8 cellular contexts compared by ENCODE assay signal in genomic region chr11:124953753-124954624, GRCh38. TPM values are rescaled to one million over a fixed set of nuclear protein-coding genes. Genes with fewer than 3 reads are reported as not detected.
DNase-seq lines count a peak whose midpoint lies in the region; ATAC-seq and TF ChIP-seq lines count a peak whose summit lies in the region.

TSS of gene CCDC15 (plus strand) at chr11:124954202. CDS start at chr11:124954733, 531 bp downstream.

- H3K9me3 ChIP-seq in IMR-90 (ENCODE audit: control insufficient read depth, insufficient read depth, low read length) (no peaks in the 10 kb centered on the region), mucosa of stomach (ENCODE audit: control insufficient read depth, low read length) (no peaks in the 10 kb centered on the region)

- H2BK20ac ChIP-seq in IMR-90 (ENCODE audit: low read depth, low read length) = peak within 1 kb of the TSS; percentile 49; the same call in 1 of the 2 replicates

- H3K9me1 ChIP-seq in IMR-90 (ENCODE audit: insufficient read depth, low read length) = no peaks in the 10 kb centered on the region

- peak within 1 kb of the TSS; percentile 5; the same call in 1 of the 2 replicates for H3K18ac ChIP-seq in IMR-90 (ENCODE audit: low read depth, low read length)

- POLR2A ChIA-PET in IMR-90 (lab: Charles Lee; ENCODE audit: unreplicated experiment) = interaction anchor here (0.5 to 1.4 kb wide), 5 partner anchors 57 to 563 kb away, joined by 3 to 6 read pairs (median 3); partner anchors contain the start of gene ROBO4

- H3K4ac ChIP-seq in IMR-90 (ENCODE audit: low read depth, low read length) = peak within 1 kb of the TSS; percentile 93

- CTCF ChIA-PET in IMR-90 (lab: Yijun Ruan, JAX) = interaction anchor here (0.7 to 1.5 kb wide), 5 partner anchors 78 to 784 kb away, joined by 3 to 10 read pairs (median 4); no protein-coding TSS in a partner anchor

- peak within 1 kb of the TSS; percentile 84 for H3K23ac ChIP-seq in IMR-90 (ENCODE audit: low read depth, low read length)

- H3K27ac ChIP-seq in IMR-90 (ENCODE audit: insufficient read depth, low read length) = peak within 1 kb of the TSS; percentile 75

- peak within 1 kb of the TSS; percentile 30; the same call in 1 of the 3 replicates for H2BK15ac ChIP-seq in IMR-90 (ENCODE audit: low read depth, low read length)

- H3K56ac ChIP-seq in IMR-90 (ENCODE audit: extremely low read depth, insufficient read depth, low read length) = peak within 1 kb of the TSS; percentile 86

- H2BK120ac ChIP-seq in IMR-90 (ENCODE audit: low read depth, low read length) = peak within 1 kb of the TSS; percentile 78

- peak within 1 kb of the TSS; percentile 98 for H2AFZ ChIP-seq in IMR-90 (replicated peaks; ENCODE audit: low read length, poor library complexity)

- 1% methylated on average over 22 of the region's 54 CpGs; no CpG with 5 or more reads in 1 of the 2 experiments for WGBS in IMR-90 (ENCODE audit: extremely low coverage in 2 of 2, insufficient read length in 1 of 2), 2 experiments

- BruUV-seq in IMR-90 (replicated peaks; lab: Mats Ljungman, UMichigan) = no TSS peak

- H3K14ac ChIP-seq in IMR-90 (replicated peaks; ENCODE audit: low read depth, low read length) = peak within 1 kb of the TSS; percentile 94

- peak; percentile 92 for DNase-seq in DMS114 treated with DMSO at 0.1 percent for 48 hours (lab: John Stamatoyannopoulos, UW; ENCODE audit: unreplicated experiment)
- peak; percentile 97 for DNase-seq in IMR-90
- peak; percentile 99 for DNase-seq in OCI-M1 (lab: John Stamatoyannopoulos, UW)
- DNase-seq in activated T-cell treated with anti-CD3 and anti-CD28 coated beads, Interleukin-2, amount 50 U/mL, for 1 hour = peak; percentile 91
- peak; percentile 91 for DNase-seq in stimulated activated CD8-positive, alpha-beta memory T cell treated with anti-CD3 and anti-CD28 coated beads, Interleukin-7, amount 100 ng/mL, for 1 hour (ENCODE audit: low read depth in 2 of 2)

- H4K91ac ChIP-seq in IMR-90 (ENCODE audit: insufficient read depth, low read depth, low read length) = peak within 1 kb of the TSS; percentile 87

- H4K20me1 ChIP-seq in IMR-90 (ENCODE audit: insufficient read depth, low read length) = no peaks in the 10 kb centered on the region

- H2AK5ac ChIP-seq in IMR-90 (ENCODE audit: low read depth, low read length) = peak within 1 kb of the TSS; percentile 87

- peak within 1 kb of the TSS; percentile 81 for H3K9ac ChIP-seq in IMR-90 (ENCODE audit: low read depth, low read length)
- peak within 1 kb of the TSS; percentile 69 for H3K9ac ChIP-seq in mucosa of stomach (ENCODE audit: low read length)

- H3K36me3 ChIP-seq in IMR-90 (ENCODE audit: control insufficient read depth, insufficient read depth, low read length) = no peaks in the 10 kb centered on the region
- H3K36me3 ChIP-seq in mucosa of stomach (ENCODE audit: control insufficient read depth, insufficient read depth, low read length) = no peaks in the 10 kb centered on the region

- in situ Hi-C loops in IMR-90 (cut with MboI; ENCODE audit: low sequenced_read_pairs) = loop anchor here (5.0 kb wide), 1 partner anchor 77 kb away; no protein-coding TSS in a partner anchor

- TF ChIP-seq POLR2A in IMR-90 (IDR thresholded peaks at IDR 0.05; ENCODE audit: low read depth, low read length) = peak; percentile 90

- TF ChIP-seq RAD21 in IMR-90 (IDR thresholded peaks at IDR 0.05; ENCODE audit: low read length) = peak; percentile 5; the same call in 1 of the 2 replicates

- H3K27me3 ChIP-seq in IMR-90 (ENCODE audit: control insufficient read depth, insufficient read depth, low read length) = no peaks in the 10 kb centered on the region
- H3K27me3 ChIP-seq in mucosa of stomach (ENCODE audit: control insufficient read depth, insufficient read depth, low read length) = peaks cover 6% of the 10 kb centered on the region

- H4K8ac ChIP-seq in IMR-90 (ENCODE audit: low read depth in 2 of 2, low read length in 2 of 2) = peak within 1 kb of the TSS; percentile 66 to 94

- peak within 1 kb of the TSS; percentile 60 for H3K4me3 ChIP-seq in IMR-90 (ENCODE audit: insufficient read depth, low read depth, low read length)
- peak within 1 kb of the TSS; percentile 56 for H3K4me3 ChIP-seq in mucosa of stomach (ENCODE audit: low read length)

- dilution Hi-C loops in IMR-90 (cut with HindIII; ENCODE audit: low sequenced_read_pairs, unreplicated experiment) = no loop called here

- peak; percentile 100 for ATAC-seq in GM21529 (IDR thresholded peaks at IDR 0.05; ENCODE audit: unreplicated experiment)
- ATAC-seq in IMR-90 (ENCODE audit: low read depth) = peak; percentile 99
- peak; percentile 100 for ATAC-seq in esophagus mucosa

- peaks cover 0 to 8% of the 10 kb centered on the region in 2 experiments; a peak in 2 of 4 replicates for H3K79me1 ChIP-seq in IMR-90 (ENCODE audit: low read depth in 1 of 2, low read length in 2 of 2)

- peak within 1 kb of the TSS; percentile 41 for H4K5ac ChIP-seq in IMR-90 (ENCODE audit: low read depth, low read length)

- H3K4me1 ChIP-seq in IMR-90 (ENCODE audit: control insufficient read depth, insufficient read depth, low read length) (peaks cover 2% of the 10 kb centered on the region; the same call in 1 of the 2 replicates), mucosa of stomach (ENCODE audit: control insufficient read depth, insufficient read depth, low read length) (peaks cover 7% of the 10 kb centered on the region)

- intact Hi-C loops in IMR-90 (cut with micrococcal nuclease) = loop anchor here (1.0 to 5.0 kb wide), 4 partner anchors 53 to 312 kb away; no protein-coding TSS in a partner anchor

- H2BK5ac ChIP-seq in IMR-90 (ENCODE audit: low read depth, low read length, poor library complexity, severe bottlenecking) = peak within 1 kb of the TSS; percentile 56

- TF ChIP-seq CTCF in IMR-90 (conservative IDR thresholded peaks at IDR 0.05; ENCODE audit: low read depth, low read length) = 0 out of 2 replicates have a peak, but pooled peaks have one; percentile 3

- peak within 1 kb of the TSS; percentile 84 for H2AK9ac ChIP-seq in IMR-90 (replicated peaks; ENCODE audit: low read depth, low read length, poor library complexity)

- peak within 1 kb of the TSS; percentile 77 for H3K4me2 ChIP-seq in IMR-90 (ENCODE audit: low read depth, low read length)

TF ChIP-seq in IMR-90, 13 proteins besides CTCF, POLR2A, EP300 and RAD21:
- TF ChIP-seq MXI1 (IDR thresholded peaks at IDR 0.05; ENCODE audit: borderline replicate concordance, low read depth, low read length) (peak; percentile 91; the same call in 1 of the 2 replicates), USF2 (IDR thresholded peaks at IDR 0.05; ENCODE audit: low read depth, low read length) (peak; percentile 69; the same call in 1 of the 2 replicates), BHLHE40 (IDR thresholded peaks at IDR 0.05; ENCODE audit: low read depth, low read length) (peak; percentile 13; the same call in 1 of the 2 replicates), MAZ (IDR thresholded peaks at IDR 0.05; ENCODE audit: borderline replicate concordance, low read depth, low read length) (peak; percentile 80; the same call in 1 of the 2 replicates), MAFK (IDR thresholded peaks at IDR 0.05; ENCODE audit: low read depth, low read length) (no peak), RCOR1 (IDR thresholded peaks at IDR 0.05; ENCODE audit: insufficient replicate concordance, low read length) (no peak), CHD1 (IDR thresholded peaks at IDR 0.05; ENCODE audit: low read depth, low read length) (no peak), SMC3 (IDR thresholded peaks at IDR 0.05; ENCODE audit: low read depth, low read length) (0 out of 2 replicates have a peak, but pooled peaks have one; percentile 4), RFX5 (IDR thresholded peaks at IDR 0.05; ENCODE audit: low read depth, low read length) (no peak), NFE2L2 (IDR thresholded peaks at IDR 0.05; ENCODE audit: low read depth, low read length) (no peak), CEBPB (IDR thresholded peaks at IDR 0.05; ENCODE audit: low read depth, low read length) (no peak), ELK1 (IDR thresholded peaks at IDR 0.05; ENCODE audit: borderline replicate concordance, low read depth, low read length) (no peak), FOS (IDR thresholded peaks at IDR 0.05; ENCODE audit: low read depth, low read length) (no peak)

RNA-seq across cellular contexts. Expression of gene CCDC15, which starts in this region (rescaled TPM):
- total RNA-seq in IMR-90 (2012; rRNA removed) = 2.0 and 2.5 TPM in 2 replicates
- 0.69 and 1.1 TPM in 2 replicates for polyA plus RNA-seq in IMR-90 (2012; rRNA removed)
- 0.12 and 0.24 TPM in 2 replicates for polyA plus RNA-seq in IMR-90 (2012; cell fraction: cytosol; rRNA removed)
- polyA plus RNA-seq in IMR-90 (2012; cell fraction: nucleus; rRNA removed; ENCODE audit: low replicate concordance) = 0.13 and 1.2 TPM in 2 replicates
- 2.4 TPM for total RNA-seq in esophagus mucosa

Comparison
In these comparisons a context has a peak if more than half of its experiments do, and no peak if none do; other contexts are left out.
1. Peak in every context shown above with its lines: DNase-seq, ATAC-seq, H3K4me3 ChIP-seq and H3K27ac ChIP-seq.